In genomic region chr12:6826734-6827436, GRCh38 we compare ENCODE assay signal across 8 cellular contexts. TPM values are rescaled to one million over a fixed set of nuclear protein-coding genes. Genes with fewer than 3 reads are reported as not detected.
DNase-seq lines count a peak whose midpoint lies in the region; ATAC-seq and TF ChIP-seq lines count a peak whose summit lies in the region.

No MANE protein-coding gene starts in this region.

- H3K4me1 ChIP-seq in CD8-positive, alpha-beta memory T cell (ENCODE audit: insufficient read depth, low read length), result peaks cover 11% of the 10 kb centered on the region
- H3K4me1 ChIP-seq in Loucy (ENCODE audit: insufficient read depth, low read length, poor library complexity, severe bottlenecking) (peaks cover 24% of the 10 kb centered on the region), parathyroid adenoma (peaks cover 19% of the 10 kb centered on the region)

- H3K4me2 ChIP-seq in Loucy (ENCODE audit: low read depth, low read length, poor library complexity, severe bottlenecking) (peak overlapping the region; percentile 77), parathyroid adenoma (ENCODE audit: low read length) (peak overlapping the region; percentile 9)

- no peaks in the 10 kb centered on the region for H3K9me2 ChIP-seq in Loucy (replicated peaks; ENCODE audit: low read depth, low read length)

- ATAC-seq in GM18858 (IDR thresholded peaks at IDR 0.05; ENCODE audit: unreplicated experiment) (no peak), GM18502 (IDR thresholded peaks at IDR 0.05; ENCODE audit: poor library complexity, unreplicated experiment) (no peak)

- H3K9me3 Mint-ChIP-seq in CD8-positive, alpha-beta memory T cell, result no peaks in the 10 kb centered on the region
- no peaks in the 10 kb centered on the region for H3K9me3 Mint-ChIP-seq in endothelial cell (ENCODE audit: unreplicated experiment)

- H3K9ac ChIP-seq in Loucy (ENCODE audit: low read depth, low read length, poor library complexity, severe bottlenecking) (peak overlapping the region; percentile 53), parathyroid adenoma (no peak overlapping the region)

- H3K4me1 Mint-ChIP-seq in CD8-positive, alpha-beta memory T cell, result peaks cover 17 to 28% (median 20%) of the 10 kb centered on the region in 3 donors
- H3K4me1 Mint-ChIP-seq in endothelial cell (ENCODE audit: unreplicated experiment), result peaks cover 37% of the 10 kb centered on the region

- no peaks in the 10 kb centered on the region for H4K20me1 ChIP-seq in Loucy (ENCODE audit: insufficient read depth, low read length, poor library complexity, severe bottlenecking)

- peaks cover 0 to 11% (median 0%) of the 10 kb centered on the region in 3 donors for H3K36me3 Mint-ChIP-seq in CD8-positive, alpha-beta memory T cell
- peaks cover 18% of the 10 kb centered on the region for H3K36me3 Mint-ChIP-seq in endothelial cell (ENCODE audit: low read depth, unreplicated experiment)

- H3K9me3 ChIP-seq in CD8-positive, alpha-beta memory T cell (ENCODE audit: low read length), result no peaks in the 10 kb centered on the region
- H3K9me3 ChIP-seq in Loucy (ENCODE audit: insufficient read depth, low read depth, low read length) (no peaks in the 10 kb centered on the region), parathyroid adenoma (ENCODE audit: control insufficient read depth, low read length) (no peaks in the 10 kb centered on the region)

- DNase-seq in CD8-positive, alpha-beta memory T cell, result no peak
- DNase-seq in endothelial cell (ENCODE audit: low spot score), result peak; percentile 4
- DNase-seq in NCI-H187 treated with DMSO at 0.1 percent for 48 hours (lab: John Stamatoyannopoulos, UW), result no peak
- no peak for DNase-seq in NAMALWA (ENCODE audit: low spot score)

- H3K4me3 ChIP-seq in CD8-positive, alpha-beta memory T cell (ENCODE audit: low read length), result no peak overlapping the region
- H3K4me3 ChIP-seq in Loucy (ENCODE audit: low read length, poor library complexity, severe bottlenecking) (peak overlapping the region; percentile 55), parathyroid adenoma (ENCODE audit: low read depth, low read length) (no peak overlapping the region)

- H3K27ac Mint-ChIP-seq in CD8-positive, alpha-beta memory T cell, result peak overlapping the region in 4 of 8 donors; percentile 33 to 83 (median 61)
- peak overlapping the region; percentile 80 for H3K27ac Mint-ChIP-seq in endothelial cell (ENCODE audit: unreplicated experiment)

- no peaks in the 10 kb centered on the region for H3K36me3 ChIP-seq in CD8-positive, alpha-beta memory T cell (ENCODE audit: insufficient read depth, low read length)
- no peaks in the 10 kb centered on the region; the same call in 1 of the 2 replicates for H3K36me3 ChIP-seq in Loucy (ENCODE audit: insufficient read depth, low read length)
- no peaks in the 10 kb centered on the region for H3K36me3 ChIP-seq in parathyroid adenoma (ENCODE audit: control insufficient read depth, insufficient read depth, low read length)

- H3F3A ChIP-seq in Loucy (ENCODE audit: low read depth), result no peaks in the 10 kb centered on the region

- CTCF ChIA-PET in CD8-positive, alpha-beta memory T cell (lab: Charles Lee), result interaction anchor here (1.2 to 5.8 kb wide), 8 partner anchors 8 to 199 kb away, joined by 4 to 39 read pairs (median 6); partner anchors contain the start of genes CDCA3, COPS7A, LAG3 and MLF2

- H2AFZ ChIP-seq in Loucy (ENCODE audit: low read length) (no peak overlapping the region), parathyroid adenoma (peak overlapping the region; percentile 7)

- H3K79me2 ChIP-seq in Loucy (ENCODE audit: insufficient read depth, low read length) (peaks cover 25% of the 10 kb centered on the region; the same call in 1 of the 2 replicates), parathyroid adenoma (no peaks in the 10 kb centered on the region)

- peak overlapping the region; percentile 60 to 85 (median 75) for H3K4me3 Mint-ChIP-seq in CD8-positive, alpha-beta memory T cell
- H3K4me3 Mint-ChIP-seq in endothelial cell (ENCODE audit: unreplicated experiment), result peak overlapping the region; percentile 86

- peaks cover 25% of the 10 kb centered on the region for H3K27me3 ChIP-seq in CD8-positive, alpha-beta memory T cell (ENCODE audit: insufficient read depth, low read length, poor library complexity, severe bottlenecking)
- no peaks in the 10 kb centered on the region for H3K27me3 ChIP-seq in Loucy (ENCODE audit: insufficient read depth, low read length, poor library complexity, severe bottlenecking)
- H3K27me3 ChIP-seq in parathyroid adenoma (ENCODE audit: control insufficient read depth, insufficient read depth, low read length), result no peaks in the 10 kb centered on the region

- peak overlapping the region; percentile 20 for H3K27ac ChIP-seq in CD8-positive, alpha-beta memory T cell (ENCODE audit: low read depth, low read length)
- H3K27ac ChIP-seq in parathyroid adenoma, result no peak overlapping the region

- TF ChIP-seq CTCF in Loucy (conservative IDR thresholded peaks at IDR 0.05; ENCODE audit: low read length) (no peak), endothelial cell (IDR thresholded peaks at IDR 0.05; ENCODE audit: unreplicated experiment) (no peak), parathyroid adenoma (IDR thresholded peaks at IDR 0.05) (no peak)

- POLR2A ChIA-PET in CD8-positive, alpha-beta memory T cell (lab: Charles Lee), result interaction anchor here (3.1 kb wide), 1 partner anchor 25 kb away, joined by 23 read pairs; the partner anchor contains the start of genes CDCA3 and USP5

- peaks cover 32 to 64% of the 10 kb centered on the region in 2 donors for H3K27me3 Mint-ChIP-seq in CD8-positive, alpha-beta memory T cell
- H3K27me3 Mint-ChIP-seq in endothelial cell (ENCODE audit: unreplicated experiment), result peaks cover 27% of the 10 kb centered on the region

RNA-seq across cellular contexts. Expression of gene P3H3, which starts 1.3 kb away (rescaled TPM):
- 1 to 10 TPM; 2.4 to 2.5 TPM for total RNA-seq in CD8-positive, alpha-beta memory T cell
- 2.9 TPM for polyA plus RNA-seq in CD8-positive, alpha-beta memory T cell
- 48.8 TPM for total RNA-seq in endothelial cell (ENCODE audit: unreplicated experiment)

RNA-seq across cellular contexts. Expression of gene GPR162, which starts 5.3 kb away (rescaled TPM):
- under 1 TPM in 1 of 2 experiments, not detected in 1; 0.11 TPM for total RNA-seq in CD8-positive, alpha-beta memory T cell
- not detected for polyA plus RNA-seq in CD8-positive, alpha-beta memory T cell
- 52.7 TPM for total RNA-seq in endothelial cell (ENCODE audit: unreplicated experiment)

RNA-seq across cellular contexts. Expression of gene GNB3, which starts 13.8 kb away (rescaled TPM):
- under 1 TPM; 0.48 to 0.78 TPM for total RNA-seq in CD8-positive, alpha-beta memory T cell
- not detected for polyA plus RNA-seq in CD8-positive, alpha-beta memory T cell
- 9.0 TPM for total RNA-seq in endothelial cell (ENCODE audit: unreplicated experiment)

RNA-seq across cellular contexts. Expression of gene CDCA3, which starts 24.2 kb away (rescaled TPM):
- 10 to 100 TPM; 35.9 to 37.6 TPM for total RNA-seq in CD8-positive, alpha-beta memory T cell
- polyA plus RNA-seq in CD8-positive, alpha-beta memory T cell, result 0.68 TPM
- total RNA-seq in endothelial cell (ENCODE audit: unreplicated experiment), result 6.2 TPM

RNA-seq across cellular contexts. Expression of gene USP5, which starts 25.1 kb away (rescaled TPM):
- 100 to 1,000 TPM; 154 TPM for total RNA-seq in CD8-positive, alpha-beta memory T cell
- 49.7 TPM for polyA plus RNA-seq in CD8-positive, alpha-beta memory T cell
- 119 TPM for total RNA-seq in endothelial cell (ENCODE audit: unreplicated experiment)

Comparison
In these comparisons a context has a peak if more than half of its experiments do, and no peak if none do; other contexts are left out.
1. RNA of gene P3H3, which starts 1.3 kb away (total RNA-seq): 48.8 TPM in endothelial cell (single experiment); 2.4 to 2.5 TPM in CD8-positive, alpha-beta memory T cell; every median in the first group is over 10 times any median in the second.
2. RNA of gene GPR162, which starts 5.3 kb away (total RNA-seq): 52.7 TPM in endothelial cell (single experiment); 0.11 TPM in CD8-positive, alpha-beta memory T cell; every median in the first group is over 10 times any median in the second.